In genomic region chr10:113486531-113486930, GRCh38 we compare ENCODE assay signal across 21 cellular contexts.
"Had no signal": no experiment of that assay in that cellular context is flagged by ENCODE, and none has a peak within 500 bp of the region (broad histone marks: within the 10 kb centered on the region; RNA-seq: fewer than 3 reads in every experiment).

No MANE protein-coding gene starts in this region.

- ATAC-seq: activated naive CD8-positive, alpha-beta T cell treated with anti-CD3 and anti-CD28 coated beads, Interleukin-2, amount 50 U/mL, for 24 hours; activated T-cell treated with anti-CD3 and anti-CD28 coated beads, Interleukin-2, amount 50 U/mL, for 4 hours; activated T-helper 17 cell treated with anti-CD3 and anti-CD28 coated beads, Interleukin-2, amount 50 U/mL, for 72 hours; gastroesophageal sphincter; naive thymus-derived CD4-positive, alpha-beta T cell; pancreas; stimulated activated naive B cell treated with anti-CD40 and anti-IgM and Interleukin-4, amounts not matched to agents 10 μg/mL and 1 μg/mL and 100 μg/mL, for 72 hours; T-helper 17 cell; WTC11 had no signal

- H3K27me3 ChIP-seq: gastroesophageal sphincter, pancreas, right atrium auricular region, suprapubic skin, tibial artery had no signal

- H3K4me1 ChIP-seq: left ventricle myocardium inferior, right atrium auricular region had no signal

- H3K27ac ChIP-seq: hepatocyte, left ventricle myocardium inferior, pancreas, right atrium auricular region, suprapubic skin, tibial artery had no signal

- DNase-seq: activated CD4-positive, alpha-beta memory T cell treated with anti-CD3 and anti-CD28 coated beads, Interleukin-2, amount 10 ng/mL, durations not matched to agents 7 days and 5 days; activated CD4-positive, alpha-beta T cell treated with anti-CD3 and anti-CD28 coated beads for 1 hour; activated CD4-positive, alpha-beta T cell treated with anti-CD3 and anti-CD28 coated beads, Interleukin-2, amount 10 ng/mL, durations not matched to agents 7 days and 5 days; activated naive CD8-positive, alpha-beta T cell treated with anti-CD3 and anti-CD28 coated beads, Interleukin-2, amount 50 U/mL, for 24 hours; activated T-cell treated with anti-CD3 and anti-CD28 coated beads, Interleukin-2, amount 50 U/mL, for 4 hours; amygdala; islet precursor cell; left ventricle myocardium inferior; naive thymus-derived CD4-positive, alpha-beta T cell; pancreas; stimulated activated CD4-positive, alpha-beta T cell treated with anti-CD3 and anti-CD28 coated beads, Interleukin-15, amount 100 ng/mL, for 24 hours; stimulated activated CD4-positive, alpha-beta T cell treated with anti-CD3 and anti-CD28 coated beads, Interleukin-2, amount 100 ng/mL, for 24 hours; stimulated activated naive B cell treated with anti-CD40 and anti-IgM and Interleukin-4, amounts not matched to agents 10 μg/mL and 1 μg/mL and 100 μg/mL, for 72 hours; T-helper 17 cell; tibial artery had no signal
